8 cellular contexts compared by ENCODE assay signal in the genomic region with DNA sequence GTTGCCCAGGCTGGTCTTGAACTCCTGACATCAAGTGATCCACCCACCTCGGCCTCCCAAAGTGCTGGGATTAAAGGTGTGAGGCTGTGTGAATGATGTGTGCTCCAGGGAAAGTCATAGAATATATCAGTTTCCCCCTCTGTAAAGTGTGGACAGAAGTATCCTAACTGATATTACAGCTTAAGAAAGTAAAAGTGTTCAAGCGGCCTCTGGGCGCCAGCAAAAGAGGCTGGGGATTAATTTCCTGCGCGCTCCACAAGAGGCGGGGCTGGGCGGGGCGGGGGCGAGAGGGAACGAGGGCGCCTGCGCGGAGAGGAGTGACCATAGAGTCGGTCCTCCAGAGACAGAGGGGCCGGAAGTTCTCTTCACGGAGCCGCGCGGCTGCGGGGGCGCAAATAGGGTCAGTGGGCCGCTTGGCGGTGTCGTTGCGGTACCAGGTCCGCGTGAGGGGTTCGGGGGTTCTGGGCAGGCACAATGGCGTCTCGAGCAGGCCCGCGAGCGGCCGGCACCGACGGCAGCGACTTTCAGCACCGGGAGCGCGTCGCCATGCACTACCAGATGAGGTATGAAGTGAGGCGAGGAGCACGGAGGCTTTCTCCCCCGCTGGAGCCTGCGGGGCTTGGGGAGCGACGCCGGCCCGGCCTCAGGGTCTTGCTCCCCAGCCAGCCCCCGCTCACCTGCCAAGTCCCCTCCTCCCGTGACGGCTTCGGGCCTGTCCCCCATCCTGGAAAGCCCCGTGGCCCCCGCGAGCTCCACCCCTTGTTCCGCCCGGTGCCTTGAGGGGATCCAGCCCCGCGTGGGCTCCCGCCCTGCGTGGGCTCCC. TPM values are rescaled to one million over a fixed set of nuclear protein-coding genes. Genes with fewer than 3 reads are reported as not detected.
DNase-seq lines count a peak whose midpoint lies in the region; ATAC-seq and TF ChIP-seq lines count a peak whose summit lies in the region.

Gene JAGN1, plus strand, starts transcription at position 362 of the 823 bp plus-strand sequence. Its CDS starts 113 bp downstream, at position 475.

- TF ChIP-seq CTCF in GM12865 (IDR thresholded peaks at IDR 0.05; ENCODE audit: insufficient read depth, low read depth, low read length, missing control alignments) (no peak), heart left ventricle (IDR thresholded peaks at IDR 0.05) (peak in 3 of 12 donors; percentile 19 to 24 (median 21)), tibial nerve (IDR thresholded peaks at IDR 0.05) (peak in 1 of 5 experiments; percentile 24)

- DNase-seq in GM12865 (ENCODE audit: low read depth) (peak; percentile 95), NCI-H1092 treated with DMSO at 0.1 percent for 48 hours (lab: John Stamatoyannopoulos, UW) (peak; percentile 81), T-helper 1 cell (peak; percentile 80 to 90 (median 86)), heart left ventricle (peak; percentile 91 to 93 (median 92)), pons (ENCODE audit: low spot score) (peak; percentile 77), tibial nerve (ENCODE audit: low spot score in 2 of 2) (peak; percentile 80 to 84)

- TF ChIP-seq EP300 in tibial nerve (IDR thresholded peaks at IDR 0.05): peak in 1 of 2 donors; percentile 93

- TF ChIP-seq POLR2A in heart left ventricle (IDR thresholded peaks at IDR 0.05): peak in 1 of 2 donors; percentile 88
- TF ChIP-seq POLR2A in tibial nerve (IDR thresholded peaks at IDR 0.05): peak; percentile 68 to 81

- ATAC-seq in HG02610 (IDR thresholded peaks at IDR 0.05; ENCODE audit: unreplicated experiment) (peak; percentile 75), heart left ventricle (peak; percentile 95 to 99 (median 98))

- H3K27ac ChIP-seq in adipose tissue (ENCODE audit: low read depth, low read length) (peak within 1 kb of the TSS; percentile 86), heart left ventricle (peak within 1 kb of the TSS; percentile 87 to 98 (median 96)), tibial nerve (peak within 1 kb of the TSS; percentile 80 to 98 (median 96))

- intact Hi-C loops in heart left ventricle (cut with DNase I): loop anchor here in 2 of 10 donors (1.0 to 2.0 kb wide), 3 partner anchors 26 to 46 kb away; partner anchors contain the start of genes CRELD1 (in 1 of the 2), IL17RC (in 1 of the 2) and RPUSD3 (in 1 of the 2)

- H3K4me1 ChIP-seq in heart left ventricle (peaks cover 0 to 27% (median 13%) of the 10 kb centered on the region in 12 donors), tibial nerve (peaks cover 0 to 37% (median 13%) of the 10 kb centered on the region in 4 donors)

- 0% methylated on average over 47 to 62 of the region's 62 CpGs for WGBS in adipose tissue, 3 donors
- WGBS in heart left ventricle, 4 donors: 0 to 1% (median 0%) methylated on average over 30 to 62 of the region's 62 CpGs
- WGBS in tibial nerve, 2 donors: 0 to 1% methylated on average over 31 to 52 of the region's 62 CpGs

- H3K9me3 ChIP-seq in heart left ventricle (no peaks in the 10 kb centered on the region), tibial nerve (no peaks in the 10 kb centered on the region)

- H3K4me3 ChIP-seq in GM12865 (ENCODE audit: low read depth, low read length) (peak within 1 kb of the TSS; percentile 92), heart left ventricle (peak within 1 kb of the TSS; percentile 61 to 100 (median 94)), tibial nerve (peak within 1 kb of the TSS; percentile 84 to 95 (median 88))

- H3K27me3 ChIP-seq in heart left ventricle (no peaks in the 10 kb centered on the region), tibial nerve (no peaks in the 10 kb centered on the region)

- H3K36me3 ChIP-seq in heart left ventricle: peaks cover 0 to 24% (median 13%) of the 10 kb centered on the region in 9 donors
- H3K36me3 ChIP-seq in tibial nerve: peaks cover 0 to 26% (median 0%) of the 10 kb centered on the region in 3 donors

RNA-seq across cellular contexts. Expression of gene JAGN1, which starts in this region (rescaled TPM):
- polyA plus RNA-seq in adipose tissue: 10 to 100 TPM; 33.7 to 58.7 (median 39.5) TPM
- 10 to 100 TPM; 15.1 to 40.3 (median 21.2) TPM for total RNA-seq in heart left ventricle
- polyA plus RNA-seq in heart left ventricle: 10 to 100 TPM; 20.8 to 77.3 TPM
- total RNA-seq in tibial nerve: 10 to 100 TPM; 21.6 to 46.7 (median 34.7) TPM

Comparison
In these comparisons a context has a peak if more than half of its experiments do, and no peak if none do; other contexts are left out.
1. Peak in every context shown above with its lines: DNase-seq, ATAC-seq, H3K4me3 ChIP-seq and H3K27ac ChIP-seq.